ENCODE assay signal across 12 cellular contexts in genomic region chr18:74473976-74474375, GRCh38. TPM values are rescaled to one million over a fixed set of nuclear protein-coding genes. Genes with fewer than 3 reads are reported as not detected.
"Had no signal": no experiment of that assay in that cellular context is flagged by ENCODE, and none has a peak within 500 bp of the region (broad histone marks: within the 10 kb centered on the region; RNA-seq: fewer than 3 reads in every experiment).

No MANE protein-coding gene starts in this region.

- H3K4me3 Mint-ChIP-seq: GM23338, H9, HFFc6, IgD-negative memory B cell had no signal

- H3K9me3 Mint-ChIP-seq: HFFc6 had no signal

- H3K4me2 ChIP-seq: GM23338, KMS-11 had no signal

- H3K27ac Mint-ChIP-seq: GM23338, H9, HFFc6, IgD-negative memory B cell had no signal

- H3K4me3 ChIP-seq: GM23338 had no signal

- DNase-seq: H9, HCEC 1CT, HFFc6, KBM-7 had no signal

- H3K27ac ChIP-seq: HL-60, KMS-11 had no signal

- H3K9ac ChIP-seq: KMS-11 had no signal

- ATAC-seq: GM23338, HepG2 had no signal

- H3K4me1 Mint-ChIP-seq: IgD-negative memory B cell had no signal

- FAIRE-seq: H1, H54, HepG2 had no signal

- H3K36me3 Mint-ChIP-seq: IgD-negative memory B cell had no signal

RNA-seq across cellular contexts. Expression of gene DIPK1C, which starts 16.9 kb away (rescaled TPM):
- total RNA-seq: H1, H9, HepG2, HFFc6, HT1080 had no signal
